Comparison of ENCODE assay signal across 1 cellular context in the genomic region with DNA sequence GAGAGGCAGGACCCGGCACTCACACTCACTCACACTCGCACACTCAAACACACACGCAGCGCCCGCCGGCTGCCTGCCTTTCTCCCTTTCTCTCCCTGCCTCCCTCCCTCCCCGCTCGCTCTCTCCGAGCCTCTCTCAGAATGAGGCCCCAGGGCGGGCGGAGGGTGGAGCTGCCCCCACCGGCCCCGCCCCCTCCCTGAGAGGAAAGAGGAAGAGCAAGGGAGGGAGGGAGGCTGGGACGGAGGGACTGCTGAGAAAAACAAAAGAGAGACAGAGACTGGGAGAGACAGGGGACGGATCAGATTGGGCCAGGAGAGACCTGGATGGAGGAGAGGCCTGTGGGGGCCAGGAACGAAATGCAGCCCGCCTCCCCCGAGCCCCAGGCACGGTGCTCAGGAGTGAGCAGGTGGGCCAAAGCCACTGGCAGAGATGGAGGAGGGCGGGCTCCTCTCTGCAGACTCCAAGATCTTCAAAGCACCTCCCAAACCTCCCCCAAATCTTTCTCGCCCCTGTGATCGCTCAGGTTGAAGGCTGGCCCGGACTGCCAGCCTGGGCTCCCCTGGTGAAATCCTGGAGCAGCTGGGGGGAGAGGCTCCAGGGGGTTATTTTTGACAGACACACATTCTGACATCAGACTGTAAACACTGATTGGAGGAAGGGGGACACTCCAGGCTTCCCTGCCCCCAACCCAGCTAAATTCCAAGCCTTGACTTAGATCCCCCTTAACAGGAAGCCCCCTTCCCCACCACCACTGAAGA.
TF ChIP-seq lines count a peak whose summit lies in the region.

No MANE protein-coding gene starts in this region.

TF ChIP-seq in GM23338, 12 proteins besides CTCF, POLR2A, EP300 and RAD21:
- TF ChIP-seq POLR2AphosphoS5 (IDR thresholded peaks at IDR 0.05; ENCODE audit: low read depth) (peak; percentile 96), NANOG (IDR thresholded peaks at IDR 0.05; ENCODE audit: borderline replicate concordance) (no peak), STAT1 (IDR thresholded peaks at IDR 0.05; ENCODE audit: unreplicated experiment) (no peak)
- TF ChIP-seq, protein P1, sequence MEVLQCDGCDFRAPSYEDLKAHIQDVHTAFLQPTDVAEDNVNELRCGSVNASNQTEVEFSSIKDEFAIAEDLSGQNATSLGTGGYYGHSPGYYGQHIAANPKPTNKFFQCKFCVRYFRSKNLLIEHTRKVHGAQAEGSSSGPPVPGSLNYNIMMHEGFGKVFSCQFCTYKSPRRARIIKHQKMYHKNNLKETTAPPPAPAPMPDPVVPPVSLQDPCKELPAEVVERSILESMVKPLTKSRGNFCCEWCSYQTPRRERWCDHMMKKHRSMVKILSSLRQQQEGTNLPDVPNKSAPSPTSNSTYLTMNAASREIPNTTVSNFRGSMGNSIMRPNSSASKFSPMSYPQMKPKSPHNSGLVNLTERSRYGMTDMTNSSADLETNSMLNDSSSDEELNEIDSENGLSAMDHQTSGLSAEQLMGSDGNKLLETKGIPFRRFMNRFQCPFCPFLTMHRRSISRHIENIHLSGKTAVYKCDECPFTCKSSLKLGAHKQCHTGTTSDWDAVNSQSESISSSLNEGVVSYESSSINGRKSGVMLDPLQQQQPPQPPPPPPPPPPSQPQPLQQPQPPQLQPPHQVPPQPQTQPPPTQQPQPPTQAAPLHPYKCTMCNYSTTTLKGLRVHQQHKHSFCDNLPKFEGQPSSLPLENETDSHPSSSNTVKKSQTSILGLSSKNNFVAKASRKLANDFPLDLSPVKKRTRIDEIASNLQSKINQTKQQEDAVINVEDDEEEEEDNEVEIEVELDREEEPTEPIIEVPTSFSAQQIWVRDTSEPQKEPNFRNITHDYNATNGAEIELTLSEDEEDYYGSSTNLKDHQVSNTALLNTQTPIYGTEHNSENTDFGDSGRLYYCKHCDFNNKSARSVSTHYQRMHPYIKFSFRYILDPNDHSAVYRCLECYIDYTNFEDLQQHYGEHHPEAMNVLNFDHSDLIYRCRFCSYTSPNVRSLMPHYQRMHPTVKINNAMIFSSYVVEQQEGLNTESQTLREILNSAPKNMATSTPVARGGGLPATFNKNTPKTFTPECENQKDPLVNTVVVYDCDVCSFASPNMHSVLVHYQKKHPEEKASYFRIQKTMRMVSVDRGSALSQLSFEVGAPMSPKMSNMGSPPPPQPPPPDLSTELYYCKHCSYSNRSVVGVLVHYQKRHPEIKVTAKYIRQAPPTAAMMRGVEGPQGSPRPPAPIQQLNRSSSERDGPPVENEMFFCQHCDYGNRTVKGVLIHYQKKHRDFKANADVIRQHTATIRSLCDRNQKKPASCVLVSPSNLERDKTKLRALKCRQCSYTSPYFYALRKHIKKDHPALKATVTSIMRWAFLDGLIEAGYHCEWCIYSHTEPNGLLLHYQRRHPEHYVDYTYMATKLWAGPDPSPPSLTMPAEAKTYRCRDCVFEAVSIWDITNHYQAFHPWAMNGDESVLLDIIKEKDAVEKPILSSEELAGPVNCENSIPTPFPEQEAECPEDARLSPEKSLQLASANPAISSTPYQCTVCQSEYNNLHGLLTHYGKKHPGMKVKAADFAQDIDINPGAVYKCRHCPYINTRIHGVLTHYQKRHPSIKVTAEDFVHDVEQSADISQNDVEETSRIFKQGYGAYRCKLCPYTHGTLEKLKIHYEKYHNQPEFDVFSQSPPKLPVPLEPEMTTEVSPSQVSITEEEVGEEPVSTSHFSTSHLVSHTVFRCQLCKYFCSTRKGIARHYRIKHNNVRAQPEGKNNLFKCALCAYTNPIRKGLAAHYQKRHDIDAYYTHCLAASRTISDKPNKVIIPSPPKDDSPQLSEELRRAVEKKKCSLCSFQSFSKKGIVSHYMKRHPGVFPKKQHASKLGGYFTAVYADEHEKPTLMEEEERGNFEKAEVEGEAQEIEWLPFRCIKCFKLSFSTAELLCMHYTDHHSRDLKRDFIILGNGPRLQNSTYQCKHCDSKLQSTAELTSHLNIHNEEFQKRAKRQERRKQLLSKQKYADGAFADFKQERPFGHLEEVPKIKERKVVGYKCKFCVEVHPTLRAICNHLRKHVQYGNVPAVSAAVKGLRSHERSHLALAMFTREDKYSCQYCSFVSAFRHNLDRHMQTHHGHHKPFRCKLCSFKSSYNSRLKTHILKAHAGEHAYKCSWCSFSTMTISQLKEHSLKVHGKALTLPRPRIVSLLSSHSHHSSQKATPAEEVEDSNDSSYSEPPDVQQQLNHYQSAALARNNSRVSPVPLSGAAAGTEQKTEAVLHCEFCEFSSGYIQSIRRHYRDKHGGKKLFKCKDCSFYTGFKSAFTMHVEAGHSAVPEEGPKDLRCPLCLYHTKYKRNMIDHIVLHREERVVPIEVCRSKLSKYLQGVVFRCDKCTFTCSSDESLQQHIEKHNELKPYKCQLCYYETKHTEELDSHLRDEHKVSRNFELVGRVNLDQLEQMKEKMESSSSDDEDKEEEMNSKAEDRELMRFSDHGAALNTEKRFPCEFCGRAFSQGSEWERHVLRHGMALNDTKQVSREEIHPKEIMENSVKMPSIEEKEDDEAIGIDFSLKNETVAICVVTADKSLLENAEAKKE (CRISPR knock-in tag; IDR thresholded peaks at IDR 0.05): no peak
- TF ChIP-seq, protein P2, sequence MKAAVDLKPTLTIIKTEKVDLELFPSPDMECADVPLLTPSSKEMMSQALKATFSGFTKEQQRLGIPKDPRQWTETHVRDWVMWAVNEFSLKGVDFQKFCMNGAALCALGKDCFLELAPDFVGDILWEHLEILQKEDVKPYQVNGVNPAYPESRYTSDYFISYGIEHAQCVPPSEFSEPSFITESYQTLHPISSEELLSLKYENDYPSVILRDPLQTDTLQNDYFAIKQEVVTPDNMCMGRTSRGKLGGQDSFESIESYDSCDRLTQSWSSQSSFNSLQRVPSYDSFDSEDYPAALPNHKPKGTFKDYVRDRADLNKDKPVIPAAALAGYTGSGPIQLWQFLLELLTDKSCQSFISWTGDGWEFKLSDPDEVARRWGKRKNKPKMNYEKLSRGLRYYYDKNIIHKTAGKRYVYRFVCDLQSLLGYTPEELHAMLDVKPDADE (IDR thresholded peaks at IDR 0.05): peak; percentile 61; the same call in 1 of the 2 replicates
